Comparison of ENCODE assay signal across 8 cellular contexts in the genomic region with DNA sequence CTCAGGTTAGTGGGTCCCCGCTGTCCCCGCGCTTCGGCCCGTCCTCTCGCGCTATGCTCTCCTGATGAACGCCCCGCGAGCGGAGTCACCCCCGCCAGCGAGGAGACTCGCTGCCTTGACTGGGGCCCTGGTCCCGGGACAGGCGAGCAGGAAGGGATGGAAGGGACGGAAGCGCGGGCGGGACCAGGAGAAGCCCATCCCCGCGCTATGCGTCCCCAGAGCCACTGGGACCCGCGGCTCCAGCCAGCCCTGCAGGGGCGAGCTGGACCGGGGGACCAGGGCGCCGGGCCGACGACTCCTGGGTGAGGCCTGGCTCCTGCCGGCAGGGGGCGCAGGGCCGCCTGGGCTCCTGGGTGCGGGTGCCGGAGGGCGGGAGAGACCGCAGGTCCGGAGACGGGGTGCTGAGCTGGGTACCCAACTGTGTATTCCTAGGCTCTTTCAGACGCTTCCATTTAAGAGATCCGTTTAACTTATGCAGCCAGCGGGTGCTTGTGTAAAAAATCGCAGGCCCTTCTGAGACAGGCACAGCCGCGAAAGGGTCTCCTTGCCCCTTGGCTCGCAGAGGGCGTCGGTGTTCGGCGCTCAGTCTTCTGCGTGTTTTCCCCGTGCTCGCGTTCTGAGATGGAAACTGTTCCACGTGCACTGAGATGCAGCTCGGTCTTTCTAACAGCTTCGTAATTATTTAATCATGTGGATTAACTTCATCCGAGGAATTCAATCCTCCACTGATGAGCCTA. TPM values are rescaled to one million over a fixed set of nuclear protein-coding genes. Genes with fewer than 3 reads are reported as not detected.
DNase-seq lines count a peak whose midpoint lies in the region; ATAC-seq and TF ChIP-seq lines count a peak whose summit lies in the region.

No MANE protein-coding gene starts in this region.

- peak; percentile 96 for ATAC-seq in HG02759 (IDR thresholded peaks at IDR 0.05; ENCODE audit: unreplicated experiment)
- peak; percentile 90 to 95 (median 92) for ATAC-seq in right lobe of liver

- H3K27ac ChIP-seq in right lobe of liver: peak overlapping the region in 1 of 3 donors; percentile 52

- H3K36me3 ChIP-seq in right lobe of liver: no peaks in the 10 kb centered on the region

- TF ChIP-seq CTCF in GM13977 (IDR thresholded peaks at IDR 0.05; ENCODE audit: extremely low read depth, insufficient read depth, missing control alignments): peak; percentile 96
- TF ChIP-seq CTCF in right lobe of liver (IDR thresholded peaks at IDR 0.05): peak; percentile 71 to 91 (median 84)

- no peaks in the 10 kb centered on the region for H3K9me3 ChIP-seq in right lobe of liver

- intact Hi-C loops in right lobe of liver (cut with DNase I): no loop called here

- peak; percentile 85 for DNase-seq in GM13977 (ENCODE audit: low spot score)
- DNase-seq in NCI-H2171 (lab: John Stamatoyannopoulos, UW): peak; percentile 57
- DNase-seq in activated CD4-positive, alpha-beta T cell treated with anti-CD3 and anti-CD28 coated beads, Interleukin-2, amount 50 U/mL, for 48 hours: peak; percentile 79 to 85
- DNase-seq in dermis blood vessel endothelial cell: peak; percentile 76
- peak; percentile 66 to 83 (median 74) for DNase-seq in right lobe of liver
- peak; percentile 82 for DNase-seq in stimulated activated CD4-positive, alpha-beta T cell treated with anti-CD3 and anti-CD28 coated beads, Interleukin-4, amount 100 ng/mL, for 1 hour
- no peak for DNase-seq in NOMO-1 treated with DMSO at 0.1 percent for 48 hours (lab: John Stamatoyannopoulos, UW; ENCODE audit: unreplicated experiment)

- WGBS in right lobe of liver (ENCODE audit: insufficient coverage, low coverage, low lambda C conversion rate, missing lambda C conversion rate): 39% methylated on average over 4 of the region's 59 CpGs

- peak overlapping the region; percentile 42 to 60 (median 56) for H3K4me3 ChIP-seq in right lobe of liver

- peaks cover 0 to 7% (median 0%) of the 10 kb centered on the region in 4 donors for H3K4me1 ChIP-seq in right lobe of liver

- in situ Hi-C loops in GM13977 (cut with MboI; ENCODE audit: low pct_unique_long_range_greater_than_20kb, low sequenced_read_pairs, unreplicated experiment): no loop called here

- H3K27me3 ChIP-seq in right lobe of liver: peaks cover 0 to 9% of the 10 kb centered on the region in 2 donors

- no peak for TF ChIP-seq POLR2A in right lobe of liver (IDR thresholded peaks at IDR 0.05)

RNA-seq across cellular contexts. Expression of a gene that starts 0.6 kb away (rescaled TPM):
- total RNA-seq in dermis blood vessel endothelial cell: 1.7 and 3.1 TPM in 2 replicates
- total RNA-seq in right lobe of liver: under 1 TPM; 0.18 to 0.95 (median 0.63) TPM

RNA-seq across cellular contexts. Expression of a gene that starts 6.1 kb away (rescaled TPM):
- total RNA-seq in dermis blood vessel endothelial cell (10.7 and 10.9 TPM in 2 replicates), right lobe of liver (1 to 10 TPM in 3 of 6 experiments, under 1 TPM in 3; 0.51 to 1.6 (median 1.0) TPM)

RNA-seq across cellular contexts. Expression of a gene that starts 6.2 kb away (rescaled TPM):
- total RNA-seq in dermis blood vessel endothelial cell (4.3 TPM in 2 replicates), right lobe of liver (1 to 10 TPM; 1.2 to 3.6 (median 2.2) TPM)

RNA-seq across cellular contexts. Expression of a gene that starts 24.2 kb away (rescaled TPM):
- total RNA-seq in dermis blood vessel endothelial cell: 0.47 and 1.5 TPM in 2 replicates
- total RNA-seq in right lobe of liver: under 1 TPM in 5 of 6 experiments, not detected in 1; 0.07 to 0.25 (median 0.12) TPM
